1 cellular context compared by ENCODE assay signal in genomic region chr3:170869645-170870593, GRCh38.
TF ChIP-seq lines count a peak whose summit lies in the region.

RPL22L1 (minus strand) TSS chr3:170870195; CDS start chr3:170870167, 28 bp downstream.

TF ChIP-seq in HEK293T, 16 proteins besides CTCF, POLR2A, EP300 and RAD21 (continued from another document):
- TF ChIP-seq ELF4 (IDR thresholded peaks at IDR 0.05) (peak; percentile 85), CTBP1 (IDR thresholded peaks at IDR 0.05; ENCODE audit: borderline replicate concordance) (0 out of 2 replicates have a peak, but pooled peaks have one; percentile 21), SP1 (IDR thresholded peaks at IDR 0.05) (no peak)
TF ChIP-seq in HEK293T: peak in this region for 6.
